ENCODE assay signal across 12 cellular contexts in the genomic region with DNA sequence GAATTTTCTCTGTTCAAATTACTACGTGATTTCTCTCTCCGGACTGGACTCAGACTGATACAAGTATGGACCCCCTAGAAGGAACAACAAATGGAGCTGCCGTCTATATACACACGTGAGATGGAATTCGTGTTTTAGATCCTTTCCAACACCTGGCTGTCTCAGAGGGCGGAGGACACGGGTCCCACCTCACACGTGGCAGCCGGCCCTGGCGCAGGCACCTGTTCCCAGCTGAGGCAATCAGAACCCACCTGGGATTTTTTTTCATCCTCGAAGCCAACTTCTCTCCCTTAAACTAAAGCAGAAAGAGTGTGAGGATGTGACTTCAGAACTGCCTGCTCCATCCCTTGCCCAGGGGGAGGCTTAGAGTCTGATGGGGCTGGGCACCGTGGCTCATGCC. TPM values are rescaled to one million over a fixed set of nuclear protein-coding genes. Genes with fewer than 3 reads are reported as not detected.
DNase-seq lines count a peak whose midpoint lies in the region; TF ChIP-seq lines count a peak whose summit lies in the region.
"Had no signal": no experiment of that assay in that cellular context is flagged by ENCODE, and none has a peak within 500 bp of the region (broad histone marks: within the 10 kb centered on the region; RNA-seq: fewer than 3 reads in every experiment).

No MANE protein-coding gene starts in this region.

- H2AFZ ChIP-seq in ACC112 (ENCODE audit: low read length, unreplicated experiment), result peak overlapping the region; percentile 51

- 0 out of 2 replicates have a peak, but pooled peaks cover 4% of the 10 kb centered on the region for H3K27me3 Mint-ChIP-seq in HFFc6 (ENCODE audit: insufficient read depth)
- H3K27me3 Mint-ChIP-seq: naive thymus-derived CD4-positive, alpha-beta T cell had no signal

- H3K79me2 ChIP-seq in ACC112 (ENCODE audit: control insufficient read depth, insufficient read depth, low read length, unreplicated experiment), result no peaks in the 10 kb centered on the region

- H3K27me3 ChIP-seq in ACC112 (ENCODE audit: insufficient read depth, low read length) (no peaks in the 10 kb centered on the region), WERI-Rb-1 (ENCODE audit: insufficient read depth, low read depth, severe bottlenecking) (no peaks in the 10 kb centered on the region), mucosa of rectum (ENCODE audit: control insufficient read depth in 2 of 2, insufficient read depth in 2 of 2, low read length in 2 of 2) (no peaks in the 10 kb centered on the region)
- H3K27me3 ChIP-seq: uterus had no signal

- peaks cover 10% of the 10 kb centered on the region; the same call in 1 of the 2 replicates for H3K4me1 Mint-ChIP-seq in HFFc6 (ENCODE audit: low read depth)

- peak overlapping the region; percentile 80 for H3K4me3 Mint-ChIP-seq in HFFc6
- H3K4me3 Mint-ChIP-seq: activated T-helper 1 cell treated with anti-CD3 and anti-CD28 coated beads, Interleukin-12 subunit alpha, Interleukin-12 subunit beta, Interleukin-2, Interleukin-4 antibody, amounts not matched to agents 30 ng/mL and 10 ng/mL and 1 ng/mL, durations not matched to agents 14 hours and 24 hours and 36 hours had no signal

- peak overlapping the region; percentile 15 to 65 for H3K9ac ChIP-seq in mucosa of rectum (ENCODE audit: low read depth in 1 of 2, low read length in 2 of 2)

- H3K9me3 ChIP-seq in WERI-Rb-1 (ENCODE audit: severe bottlenecking) (peaks cover 14% of the 10 kb centered on the region), mucosa of rectum (ENCODE audit: control insufficient read depth in 2 of 2, low read length in 2 of 2) (peaks cover 0 to 5% of the 10 kb centered on the region in 2 donors)
- H3K9me3 ChIP-seq: uterus had no signal

- H3K9me3 Mint-ChIP-seq in HFFc6, result peaks cover 25% of the 10 kb centered on the region

- H3K4me3 ChIP-seq in ACC112 (ENCODE audit: low read depth, low read length), result peak overlapping the region; percentile 51; the same call in 1 of the 2 replicates
- H3K4me3 ChIP-seq in WERI-Rb-1 (ENCODE audit: low read depth, low read length), result no peak overlapping the region
- H3K4me3 ChIP-seq in mucosa of rectum (ENCODE audit: low read length in 2 of 2), result peak overlapping the region; percentile 60 to 62

- peaks cover 12% of the 10 kb centered on the region for H3K36me3 Mint-ChIP-seq in HFFc6 (ENCODE audit: low read depth)

- TF ChIP-seq CTCF in HFFc6 (IDR thresholded peaks at IDR 0.05) (no peak), WERI-Rb-1 (IDR thresholded peaks at IDR 0.05; ENCODE audit: low read depth, low read length) (no peak)

- H3K27ac ChIP-seq in ACC112 (ENCODE audit: low read depth, low read length) (no peak overlapping the region), WERI-Rb-1 (peak overlapping the region; percentile 11; the same call in 1 of the 2 replicates), mucosa of rectum (ENCODE audit: low read depth in 2 of 2, low read length in 2 of 2) (peak overlapping the region in 1 of 2 donors; percentile 37)

- H3K4me1 ChIP-seq in ACC112 (ENCODE audit: control insufficient read depth, insufficient read depth, low read length, unreplicated experiment), result no peaks in the 10 kb centered on the region
- H3K4me1 ChIP-seq in mucosa of rectum (ENCODE audit: control insufficient read depth in 2 of 2, insufficient read depth in 2 of 2, low read length in 2 of 2), result peaks cover 0 to 12% of the 10 kb centered on the region in 2 donors

- H3K36me3 ChIP-seq in ACC112 (ENCODE audit: insufficient read depth, low read length), result no peaks in the 10 kb centered on the region
- no peaks in the 10 kb centered on the region for H3K36me3 ChIP-seq in WERI-Rb-1
- no peaks in the 10 kb centered on the region for H3K36me3 ChIP-seq in mucosa of rectum (ENCODE audit: control insufficient read depth in 2 of 2, insufficient read depth in 2 of 2, low read length in 2 of 2)
- H3K36me3 ChIP-seq: uterus had no signal

- DNase-seq in HFFc6 (no peak), WERI-Rb-1 (no peak), nucleus accumbens (lab: John Stamatoyannopoulos, UW) (no peak), cerebellar nuclear complex (lab: John Stamatoyannopoulos, UW) (no peak), T-helper 2 cell (no peak)
- no peak for DNase-seq in activated CD8-positive, alpha-beta memory T cell treated with anti-CD3 and anti-CD28 coated beads, Interleukin-2, amount 50 U/mL, for 4 hours
- DNase-seq: GOT3 had no signal

- H3K27ac Mint-ChIP-seq in HFFc6, result no peak overlapping the region; the same call in 1 of the 2 replicates
- H3K27ac Mint-ChIP-seq: activated T-helper 1 cell treated with anti-CD3 and anti-CD28 coated beads, Interleukin-12 subunit alpha, Interleukin-12 subunit beta, Interleukin-2, Interleukin-4 antibody, amounts not matched to agents 30 ng/mL and 10 ng/mL and 1 ng/mL, durations not matched to agents 14 hours and 24 hours and 36 hours; naive thymus-derived CD4-positive, alpha-beta T cell had no signal

RNA-seq across cellular contexts. Expression of a gene that starts 34.1 kb away (rescaled TPM):
- 10 to 100 TPM; 21.3 to 27.2 (median 25.6) TPM for total RNA-seq in HFFc6 (2021; fragmentation: NEBNext Ultra II Directional; extraction: Animal tissue kit (Norgen Biotek cat#: 25700))
